ENCODE assay signal across 15 cellular contexts in genomic region chr10:78658645-78659632, GRCh38.
DNase-seq lines count a peak whose midpoint lies in the region; ATAC-seq, FAIRE-seq and TF ChIP-seq lines count a peak whose summit lies in the region.
"Had no signal": no experiment of that assay in that cellular context is flagged by ENCODE, and none has a peak within 500 bp of the region (broad histone marks: within the 10 kb centered on the region; RNA-seq: fewer than 3 reads in every experiment).

No MANE protein-coding gene starts in this region.

- peak; percentile 39 for FAIRE-seq in GM18507 (lab: Jason Lieb, UNC)

- H3K79me2 ChIP-seq in SU-DHL-6 (ENCODE audit: insufficient read depth, low read length), result no peaks in the 10 kb centered on the region

- peak overlapping the region; percentile 7 for H2AFZ ChIP-seq in SU-DHL-6 (ENCODE audit: low read depth, low read length, severe bottlenecking)

- ATAC-seq in GM21526 (IDR thresholded peaks at IDR 0.05; ENCODE audit: low FRiP score, unreplicated experiment) (peak; percentile 74), HG03342 (IDR thresholded peaks at IDR 0.05; ENCODE audit: unreplicated experiment) (peak; percentile 75)
- no peak for ATAC-seq in naive thymus-derived CD4-positive, alpha-beta T cell
- ATAC-seq: activated CD4-positive, alpha-beta T cell treated with anti-CD3 and anti-CD28 coated beads for 36 hours had no signal

- peak overlapping the region; percentile 69 for H3K4me2 ChIP-seq in SU-DHL-6 (ENCODE audit: low read depth, low read length, poor library complexity, severe bottlenecking)

- peak overlapping the region in 1 of 9 donors; percentile 15 for H3K27ac Mint-ChIP-seq in naive thymus-derived CD4-positive, alpha-beta T cell
- H3K27ac Mint-ChIP-seq: activated CD4-positive, alpha-beta T cell treated with anti-CD3 and anti-CD28 coated beads for 36 hours; activated naive CD8-positive, alpha-beta T cell treated with anti-CD3 and anti-CD28 coated beads for 36 hours; CD8-positive, alpha-beta memory T cell had no signal

- H3K9me2 ChIP-seq in SU-DHL-6 (replicated peaks; ENCODE audit: insufficient read depth, low read length), result no peaks in the 10 kb centered on the region

- peaks cover 16% of the 10 kb centered on the region for H3F3A ChIP-seq in SU-DHL-6 (ENCODE audit: insufficient read depth)

- no peaks in the 10 kb centered on the region for H3K36me3 Mint-ChIP-seq in naive thymus-derived CD4-positive, alpha-beta T cell
- H3K36me3 Mint-ChIP-seq: activated naive CD8-positive, alpha-beta T cell treated with anti-CD3 and anti-CD28 coated beads for 36 hours; CD8-positive, alpha-beta memory T cell had no signal

- H3K27me3 ChIP-seq in SU-DHL-6 (ENCODE audit: low read length), result no peaks in the 10 kb centered on the region
- no peaks in the 10 kb centered on the region for H3K27me3 ChIP-seq in naive thymus-derived CD4-positive, alpha-beta T cell (ENCODE audit: control insufficient read depth in 2 of 2, insufficient read depth in 2 of 2, low read length in 2 of 2)

- H3K9me3 Mint-ChIP-seq in naive thymus-derived CD4-positive, alpha-beta T cell, result peaks cover 0 to 13% (median 0%) of the 10 kb centered on the region in 11 donors

- POLR2A ChIA-PET in naive thymus-derived CD4-positive, alpha-beta T cell (lab: Charles Lee), result no interaction called here

- TF ChIP-seq CTCF in SU-DHL-6 (IDR thresholded peaks at IDR 0.05; ENCODE audit: insufficient read depth, low read length, poor library complexity, severe bottlenecking), result no peak

- H3K9me3 ChIP-seq in SU-DHL-6 (ENCODE audit: insufficient read depth, low read length), result peaks cover 3% of the 10 kb centered on the region; the same call in 1 of the 2 replicates
- no peaks in the 10 kb centered on the region for H3K9me3 ChIP-seq in naive thymus-derived CD4-positive, alpha-beta T cell (ENCODE audit: control insufficient read depth in 2 of 3, low read length in 3 of 3)

- H3K4me1 ChIP-seq in naive thymus-derived CD4-positive, alpha-beta T cell (ENCODE audit: control insufficient read depth in 2 of 2, insufficient read depth in 2 of 2, low read length in 2 of 2), result no peaks in the 10 kb centered on the region

- intact Hi-C loops in naive thymus-derived CD4-positive, alpha-beta T cell (cut with micrococcal nuclease), result loop anchor here in 1 of 2 donors (5.0 kb wide), 1 partner anchor 408 kb away; the partner anchor contains the start of gene ZMIZ1
- intact Hi-C loops in head of caudate nucleus (cut with DNase I), result loop anchor here (10.0 kb wide), 1 partner anchor 354 kb away; no protein-coding TSS in a partner anchor

- CTCF ChIA-PET in naive thymus-derived CD4-positive, alpha-beta T cell (lab: Charles Lee), result interaction anchor here (0.6 to 0.9 kb wide), 3 partner anchors 90 to 536 kb away, joined by 3 read pairs; no protein-coding TSS in a partner anchor

- no peaks in the 10 kb centered on the region for H3K36me3 ChIP-seq in SU-DHL-6 (ENCODE audit: low read length)
- H3K36me3 ChIP-seq in naive thymus-derived CD4-positive, alpha-beta T cell (ENCODE audit: control insufficient read depth in 2 of 3, insufficient read depth in 3 of 3, low read length in 3 of 3), result no peaks in the 10 kb centered on the region

- H3K27me3 Mint-ChIP-seq in naive thymus-derived CD4-positive, alpha-beta T cell, result peaks cover 3 to 24% (median 17%) of the 10 kb centered on the region in 5 donors

- H3K27ac ChIP-seq in SU-DHL-6 (ENCODE audit: low read depth, low read length), result peak overlapping the region; percentile 94
- no peak overlapping the region for H3K27ac ChIP-seq in naive thymus-derived CD4-positive, alpha-beta T cell (ENCODE audit: low read depth, low read length)
- H3K27ac ChIP-seq: RWPE1 had no signal

- H3K9ac ChIP-seq in SU-DHL-6 (ENCODE audit: low read length), result peak overlapping the region; percentile 42

- H3K4me3 Mint-ChIP-seq in naive thymus-derived CD4-positive, alpha-beta T cell, result no peak overlapping the region
- H3K4me3 Mint-ChIP-seq: activated CD4-positive, alpha-beta T cell treated with anti-CD3 and anti-CD28 coated beads for 36 hours; activated naive CD8-positive, alpha-beta T cell treated with anti-CD3 and anti-CD28 coated beads for 36 hours; CD8-positive, alpha-beta memory T cell had no signal

- DNase-seq in GM18507 (ENCODE audit: extremely low spot score, insufficient read length, low read depth) (no peak), NCI-H2029 treated with DMSO at 0.1 percent for 48 hours (lab: John Stamatoyannopoulos, UW) (no peak), head of caudate nucleus (no peak)
- no peak for DNase-seq in naive thymus-derived CD4-positive, alpha-beta T cell
- no peak for DNase-seq in activated CD8-positive, alpha-beta memory T cell treated with anti-CD3 and anti-CD28 coated beads, Interleukin-2, amount 50 U/mL, for 4 hours
- DNase-seq: activated CD4-positive, alpha-beta T cell treated with anti-CD3 and anti-CD28 coated beads for 36 hours; activated naive CD8-positive, alpha-beta T cell treated with anti-CD3 and anti-CD28 coated beads for 36 hours; CD8-positive, alpha-beta memory T cell; hypothalamus; NCI-H187; stimulated activated CD8-positive, alpha-beta memory T cell treated with anti-CD3 and anti-CD28 coated beads, Interleukin-4, amount 100 ng/mL, for 48 hours had no signal

- H4K20me1 ChIP-seq in SU-DHL-6 (ENCODE audit: low read depth, low read length), result no peaks in the 10 kb centered on the region

- H3K4me3 ChIP-seq in SU-DHL-6 (ENCODE audit: insufficient read depth, low read length, poor library complexity, severe bottlenecking), result peak overlapping the region; percentile 36
- no peak overlapping the region for H3K4me3 ChIP-seq in naive thymus-derived CD4-positive, alpha-beta T cell (ENCODE audit: low read length)

- H3K4me1 Mint-ChIP-seq in naive thymus-derived CD4-positive, alpha-beta T cell, result peaks cover 0 to 1% (median 0%) of the 10 kb centered on the region in 7 donors
- H3K4me1 Mint-ChIP-seq: activated CD4-positive, alpha-beta T cell treated with anti-CD3 and anti-CD28 coated beads for 36 hours; activated naive CD8-positive, alpha-beta T cell treated with anti-CD3 and anti-CD28 coated beads for 36 hours; CD8-positive, alpha-beta memory T cell had no signal
